In genomic region chr3:159850481-159850880, GRCh38 we compare ENCODE assay signal across 25 cellular contexts. TPM values are rescaled to one million over a fixed set of nuclear protein-coding genes. Genes with fewer than 3 reads are reported as not detected.
A peak's percentile ranks its signal among the peaks of the same experiment; 100 is the strongest.
DNase-seq lines count a peak whose midpoint lies in the region; ATAC-seq, FAIRE-seq and TF ChIP-seq lines count a peak whose summit lies in the region.
"Had no signal": no experiment of that assay in that cellular context is flagged by ENCODE, and none has a peak within 500 bp of the region (broad histone marks: within the 10 kb centered on the region; RNA-seq: fewer than 3 reads in every experiment).

No MANE protein-coding gene starts in this region.

- no peak for ATAC-seq in HG03135 (IDR thresholded peaks at IDR 0.05; ENCODE audit: unreplicated experiment)
- ATAC-seq: naive thymus-derived CD4-positive, alpha-beta T cell; Panc1 had no signal

- no peak for TF ChIP-seq CTCF in CD14-positive monocyte (IDR thresholded peaks at IDR 0.05)
- no peak for TF ChIP-seq CTCF in astrocyte (IDR thresholded peaks at IDR 0.05; ENCODE audit: insufficient read depth, low read depth, low read length)
- no peak for TF ChIP-seq CTCF in sigmoid colon (IDR thresholded peaks at IDR 0.05)
- no peak for TF ChIP-seq CTCF in HFFc6 (IDR thresholded peaks at IDR 0.05)

- H3K4me3 ChIP-seq in Karpas-422 (ENCODE audit: low read length) (no peak overlapping the region), astrocyte (ENCODE audit: insufficient read depth, low read depth, low read length) (no peak overlapping the region), sigmoid colon (no peak overlapping the region)
- H3K4me3 ChIP-seq: adrenal gland, SJCRH30, testis, vagina had no signal

- TF ChIP-seq EP300 in sigmoid colon (IDR thresholded peaks at IDR 0.05) = no peak

- no peaks in the 10 kb centered on the region for H3K27me3 Mint-ChIP-seq in CD14-positive monocyte (ENCODE audit: low read depth in 3 of 3)
- H3K27me3 Mint-ChIP-seq in astrocyte (ENCODE audit: low read depth, unreplicated experiment) = no peaks in the 10 kb centered on the region
- H3K27me3 Mint-ChIP-seq in HFFc6 (ENCODE audit: insufficient read depth) = no peaks in the 10 kb centered on the region
- H3K27me3 Mint-ChIP-seq: dendritic cell treated with granulocyte-macrophage colony-stimulating factor and Interleukin-4, amounts not matched to agents 40 ng/mL and 50 ng/mL, for 4 days had no signal

- no peaks in the 10 kb centered on the region for H3K9me2 ChIP-seq in Karpas-422 (replicated peaks; ENCODE audit: insufficient read depth, low read length)

- no peak for FAIRE-seq in astrocyte (lab: Jason Lieb, UNC)
- FAIRE-seq: bronchial epithelial cell, GM19239 had no signal

- H3K4me1 Mint-ChIP-seq in CD14-positive monocyte (peaks cover 41% of the 10 kb centered on the region), astrocyte (ENCODE audit: low read depth, unreplicated experiment) (peaks cover 72% of the 10 kb centered on the region), HFFc6 (ENCODE audit: low read depth) (peaks cover 87% of the 10 kb centered on the region)
- H3K4me1 Mint-ChIP-seq: CD8-positive, alpha-beta memory T cell; IgD-negative memory B cell had no signal

- H4K20me1 ChIP-seq in Karpas-422 (ENCODE audit: insufficient read depth, low read depth, low read length) = no peaks in the 10 kb centered on the region
- H4K20me1 ChIP-seq in astrocyte (ENCODE audit: insufficient read depth, low read length) = peaks cover 14% of the 10 kb centered on the region

- H3K4me3 Mint-ChIP-seq in CD14-positive monocyte = no peak overlapping the region
- no peak overlapping the region for H3K4me3 Mint-ChIP-seq in astrocyte (ENCODE audit: unreplicated experiment)
- no peak overlapping the region for H3K4me3 Mint-ChIP-seq in HFFc6
- H3K4me3 Mint-ChIP-seq: CD8-positive, alpha-beta memory T cell; dendritic cell treated with granulocyte-macrophage colony-stimulating factor and Interleukin-4, amounts not matched to agents 40 ng/mL and 50 ng/mL, for 4 days; IgD-negative memory B cell; naive thymus-derived CD4-positive, alpha-beta T cell had no signal

- H3K9me3 Mint-ChIP-seq in CD14-positive monocyte = peaks cover 12 to 30% (median 25%) of the 10 kb centered on the region in 7 donors
- H3K9me3 Mint-ChIP-seq in astrocyte (ENCODE audit: unreplicated experiment) = no peaks in the 10 kb centered on the region
- H3K9me3 Mint-ChIP-seq in HFFc6 = no peaks in the 10 kb centered on the region
- H3K9me3 Mint-ChIP-seq: CD8-positive, alpha-beta memory T cell had no signal

- H3K27me3 ChIP-seq in Karpas-422 (ENCODE audit: low read length) (no peaks in the 10 kb centered on the region), astrocyte (ENCODE audit: insufficient read depth, low read length) (no peaks in the 10 kb centered on the region), sigmoid colon (no peaks in the 10 kb centered on the region)
- H3K27me3 ChIP-seq: adrenal gland, SJCRH30, testis, vagina had no signal

- H3K4me2 ChIP-seq in Karpas-422 (ENCODE audit: low read depth, low read length, poor library complexity, severe bottlenecking) (no peak overlapping the region), astrocyte (ENCODE audit: low read length) (no peak overlapping the region)

- DNase-seq in CD14-positive monocyte (ENCODE audit: low spot score) (peak; percentile 48), Karpas-422 (peak; percentile 29), astrocyte (ENCODE audit: low read depth) (no peak), sigmoid colon (no peak), HFFc6 (no peak), AG20443 (ENCODE audit: low spot score) (no peak)
- DNase-seq: activated CD4-positive, alpha-beta T cell treated with anti-CD3 and anti-CD28 coated beads for 48 hours; activated naive CD4-positive, alpha-beta T cell; activated T-cell treated with anti-CD3 and anti-CD28 coated beads, Interleukin-2, amount 50 U/mL, for 48 hours; adrenal gland; CD8-positive, alpha-beta memory T cell; naive thymus-derived CD4-positive, alpha-beta T cell; NCI-H146; NCI-H446 treated with DMSO at 0.1 percent for 48 hours; nucleus accumbens; SJCRH30; T-helper 1 cell; testis had no signal

- no peak for TF ChIP-seq POLR2A in sigmoid colon (IDR thresholded peaks at IDR 0.05)

- intact Hi-C loops in CD14-positive monocyte (cut with micrococcal nuclease) = no loop called here
- intact Hi-C loops in sigmoid colon (cut with DNase I) = no loop called here

- no peak overlapping the region for H2AFZ ChIP-seq in Karpas-422 (ENCODE audit: low read length)
- no peak overlapping the region for H2AFZ ChIP-seq in astrocyte (ENCODE audit: low read depth, low read length)

- 43 to 78% methylated on average over 4 of the region's 4 CpGs for WGBS in sigmoid colon, 2 donors

- no peaks in the 10 kb centered on the region for H3K4me1 ChIP-seq in Karpas-422 (ENCODE audit: low read length)
- peaks cover 42% of the 10 kb centered on the region for H3K4me1 ChIP-seq in astrocyte (ENCODE audit: insufficient read depth, low read length)
- H3K4me1 ChIP-seq in sigmoid colon = peaks cover 0 to 88% (median 86%) of the 10 kb centered on the region in 4 donors
- H3K4me1 ChIP-seq: testis had no signal

- H3K79me2 ChIP-seq in Karpas-422 (ENCODE audit: low read length) (no peaks in the 10 kb centered on the region), astrocyte (ENCODE audit: insufficient read depth, low read length) (peaks cover 79% of the 10 kb centered on the region)

- no peak overlapping the region for H3K27ac ChIP-seq in Karpas-422 (ENCODE audit: low read length)
- no peak overlapping the region for H3K27ac ChIP-seq in astrocyte (ENCODE audit: low read depth, low read length)
- peak overlapping the region; percentile 87 to 95 (median 89) for H3K27ac ChIP-seq in sigmoid colon
- H3K27ac ChIP-seq: adrenal gland, SJCRH30, testis, vagina had no signal

- H3K27ac Mint-ChIP-seq in CD14-positive monocyte (peak overlapping the region in 4 of 7 donors; percentile 29 to 90 (median 58)), astrocyte (ENCODE audit: unreplicated experiment) (peak overlapping the region; percentile 100), HFFc6 (no peak overlapping the region)
- H3K27ac Mint-ChIP-seq: dendritic cell treated with granulocyte-macrophage colony-stimulating factor and Interleukin-4, amounts not matched to agents 40 ng/mL and 50 ng/mL, for 4 days; IgD-negative memory B cell; naive thymus-derived CD4-positive, alpha-beta T cell had no signal

- no peak overlapping the region for H3K9ac ChIP-seq in Karpas-422 (ENCODE audit: low read length)
- no peak overlapping the region for H3K9ac ChIP-seq in astrocyte (ENCODE audit: low read length)

- H3K9me3 ChIP-seq in Karpas-422 (ENCODE audit: low read length) (no peaks in the 10 kb centered on the region), astrocyte (ENCODE audit: insufficient read depth, low read depth, low read length) (no peaks in the 10 kb centered on the region), sigmoid colon (no peaks in the 10 kb centered on the region)
- H3K9me3 ChIP-seq: adrenal gland, testis, vagina had no signal

- H3K36me3 ChIP-seq in Karpas-422 (ENCODE audit: insufficient read depth, low read length) = no peaks in the 10 kb centered on the region
- no peaks in the 10 kb centered on the region for H3K36me3 ChIP-seq in astrocyte (ENCODE audit: insufficient read depth, low read length)
- no peaks in the 10 kb centered on the region for H3K36me3 ChIP-seq in sigmoid colon
- H3K36me3 ChIP-seq: adrenal gland, SJCRH30, vagina had no signal

- H3K36me3 Mint-ChIP-seq in CD14-positive monocyte = peaks cover 0 to 5% of the 10 kb centered on the region in 2 donors
- H3K36me3 Mint-ChIP-seq in astrocyte (ENCODE audit: low read depth, unreplicated experiment) = peaks cover 3% of the 10 kb centered on the region
- H3K36me3 Mint-ChIP-seq in HFFc6 (ENCODE audit: low read depth) = peaks cover 20% of the 10 kb centered on the region
- H3K36me3 Mint-ChIP-seq: CD8-positive, alpha-beta memory T cell; IgD-negative memory B cell; naive thymus-derived CD4-positive, alpha-beta T cell had no signal

RNA-seq across cellular contexts. Expression of gene SCHIP1, which starts 10.8 kb away (rescaled TPM):
- not detected for polyA plus RNA-seq in CD14-positive monocyte
- total RNA-seq in Karpas-422 (2014; rRNA removed; shearing (Covaris generic); ENCODE audit: low replicate concordance) = not detected in 2 replicates
- 21.3 and 27.7 TPM in 2 replicates for total RNA-seq in astrocyte
- 10 to 100 TPM; 19.9 to 44.1 (median 31.3) TPM for total RNA-seq in sigmoid colon
- polyA plus RNA-seq in sigmoid colon = 1 to 10 TPM in 2 of 3 donors, not detected in 1; 1.8 to 4.1 TPM
- total RNA-seq in HFFc6 (2021; fragmentation: NEBNext Ultra II Directional; extraction: Animal tissue kit (Norgen Biotek cat#: 25700)) = 1 to 10 TPM; 1.1 to 8.1 (median 2.2) TPM
- total RNA-seq: CD8-positive, alpha-beta memory T cell; naive thymus-derived CD4-positive, alpha-beta T cell had no signal
- polyA plus RNA-seq: CD8-positive, alpha-beta memory T cell; IgD-negative memory B cell; naive thymus-derived CD4-positive, alpha-beta T cell had no signal

Comparison
In these comparisons a context has a peak if more than half of its experiments do, and no peak if none do; other contexts are left out.
1. DNase-seq: peak in CD14-positive monocyte (single experiment) and Karpas-422 (single experiment); none in astrocyte (single experiment), sigmoid colon (single experiment), HFFc6 (single experiment) and AG20443 (single experiment).
2. H3K27ac ChIP-seq: peak in sigmoid colon (4 of 4); none in Karpas-422 (single experiment) and astrocyte (single experiment).